Comparison of ENCODE assay signal across 9 cellular contexts in genomic region chr14:68182492-68182891, GRCh38.
DNase-seq lines count a peak whose midpoint lies in the region; ATAC-seq and TF ChIP-seq lines count a peak whose summit lies in the region.
"Had no signal": no experiment of that assay in that cellular context is flagged by ENCODE, and none has a peak within 500 bp of the region (broad histone marks: within the 10 kb centered on the region; RNA-seq: fewer than 3 reads in every experiment).

No MANE protein-coding gene starts in this region.

- peak overlapping the region in 5 of 9 donors; percentile 5 to 87 (median 30) for H3K27ac Mint-ChIP-seq in naive thymus-derived CD4-positive, alpha-beta T cell

- H3K36me3 Mint-ChIP-seq in naive thymus-derived CD4-positive, alpha-beta T cell = peaks cover 0 to 8% (median 0%) of the 10 kb centered on the region in 5 donors

- DNase-seq in naive thymus-derived CD4-positive, alpha-beta T cell = peak in 5 of 9 donors; percentile 1 to 16 (median 3)
- DNase-seq in HEK293T (ENCODE audit: extremely low spot score) (no peak), COLO829 (ENCODE audit: low spot score) (no peak), COR-L47 (lab: John Stamatoyannopoulos, UW) (no peak)
- DNase-seq: dorsolateral prefrontal cortex had no signal

- H3K27me3 Mint-ChIP-seq in naive thymus-derived CD4-positive, alpha-beta T cell = no peaks in the 10 kb centered on the region
- H3K27me3 Mint-ChIP-seq: naive thymus-derived CD8-positive, alpha-beta T cell had no signal

- H3K27me3 ChIP-seq in naive thymus-derived CD4-positive, alpha-beta T cell (ENCODE audit: control insufficient read depth in 2 of 2, insufficient read depth in 2 of 2, low read length in 2 of 2) = no peaks in the 10 kb centered on the region
- H3K27me3 ChIP-seq: dorsolateral prefrontal cortex had no signal

- POLR2A ChIA-PET in naive thymus-derived CD4-positive, alpha-beta T cell (lab: Charles Lee) = no interaction called here
- POLR2A ChIA-PET in HEK293T (lab: Yijun Ruan, JAX) = no interaction called here

- intact Hi-C loops in naive thymus-derived CD4-positive, alpha-beta T cell (cut with micrococcal nuclease) = loop anchor here in 1 of 2 donors (1.0 kb wide), 1 partner anchor 28 kb away; no protein-coding TSS in a partner anchor

- H3K9me3 ChIP-seq in naive thymus-derived CD4-positive, alpha-beta T cell (ENCODE audit: control insufficient read depth in 2 of 3, low read length in 3 of 3) = no peaks in the 10 kb centered on the region

- H3K4me1 ChIP-seq in naive thymus-derived CD4-positive, alpha-beta T cell (ENCODE audit: control insufficient read depth in 2 of 2, insufficient read depth in 2 of 2, low read length in 2 of 2) = peaks cover 0 to 4% of the 10 kb centered on the region in 2 donors

- no peaks in the 10 kb centered on the region for H3K9me3 Mint-ChIP-seq in naive thymus-derived CD4-positive, alpha-beta T cell

- ATAC-seq in GM18868 (IDR thresholded peaks at IDR 0.05; ENCODE audit: unreplicated experiment) (peak; percentile 81), GM21528 (IDR thresholded peaks at IDR 0.05; ENCODE audit: low FRiP score, unreplicated experiment) (peak; percentile 78), HG03565 (IDR thresholded peaks at IDR 0.05; ENCODE audit: unreplicated experiment) (peak; percentile 85)
- ATAC-seq in naive thymus-derived CD4-positive, alpha-beta T cell = no peak

- H3K27ac ChIP-seq in naive thymus-derived CD4-positive, alpha-beta T cell (ENCODE audit: low read depth, low read length) = no peak overlapping the region
- H3K27ac ChIP-seq: dorsolateral prefrontal cortex had no signal

- H3K4me1 Mint-ChIP-seq in naive thymus-derived CD4-positive, alpha-beta T cell = peaks cover 8 to 33% (median 26%) of the 10 kb centered on the region in 7 donors

- CTCF ChIA-PET in naive thymus-derived CD4-positive, alpha-beta T cell (lab: Charles Lee) = no interaction called here
- CTCF ChIA-PET in HEK293T (lab: Yijun Ruan, JAX) = no interaction called here

- H3K4me3 Mint-ChIP-seq in naive thymus-derived CD4-positive, alpha-beta T cell = peak overlapping the region in 5 of 10 donors; percentile 2 to 61 (median 32)
- H3K4me3 Mint-ChIP-seq: naive thymus-derived CD8-positive, alpha-beta T cell had no signal

- H3K4me3 ChIP-seq in naive thymus-derived CD4-positive, alpha-beta T cell (ENCODE audit: low read length) = no peak overlapping the region
- H3K4me3 ChIP-seq: dorsolateral prefrontal cortex had no signal

- no peaks in the 10 kb centered on the region for H3K36me3 ChIP-seq in naive thymus-derived CD4-positive, alpha-beta T cell (ENCODE audit: control insufficient read depth in 2 of 3, insufficient read depth in 3 of 3, low read length in 3 of 3)

TF ChIP-seq in HEK293T, 16 proteins besides CTCF, POLR2A, EP300 and RAD21:
- no peak for TF ChIP-seq TARDBP (IDR thresholded peaks at IDR 0.05)
- TF ChIP-seq LEF1 (IDR thresholded peaks at IDR 0.05; ENCODE audit: borderline replicate concordance) = no peak
- no peak for TF ChIP-seq SP1 (IDR thresholded peaks at IDR 0.05)
- TF ChIP-seq L3MBTL2 (conservative IDR thresholded peaks at IDR 0.05) = no peak
- TF ChIP-seq, protein P1, sequence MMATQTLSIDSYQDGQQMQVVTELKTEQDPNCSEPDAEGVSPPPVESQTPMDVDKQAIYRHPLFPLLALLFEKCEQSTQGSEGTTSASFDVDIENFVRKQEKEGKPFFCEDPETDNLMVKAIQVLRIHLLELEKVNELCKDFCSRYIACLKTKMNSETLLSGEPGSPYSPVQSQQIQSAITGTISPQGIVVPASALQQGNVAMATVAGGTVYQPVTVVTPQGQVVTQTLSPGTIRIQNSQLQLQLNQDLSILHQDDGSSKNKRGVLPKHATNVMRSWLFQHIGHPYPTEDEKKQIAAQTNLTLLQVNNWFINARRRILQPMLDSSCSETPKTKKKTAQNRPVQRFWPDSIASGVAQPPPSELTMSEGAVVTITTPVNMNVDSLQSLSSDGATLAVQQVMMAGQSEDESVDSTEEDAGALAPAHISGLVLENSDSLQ (IDR thresholded peaks at IDR 0.05) = no peak
- no peak for TF ChIP-seq NFRKB (IDR thresholded peaks at IDR 0.05)
- TF ChIP-seq ELF4 (IDR thresholded peaks at IDR 0.05) = no peak
- TF ChIP-seq ARNT (IDR thresholded peaks at IDR 0.05) = no peak
- no peak for TF ChIP-seq CTBP1 (IDR thresholded peaks at IDR 0.05; ENCODE audit: borderline replicate concordance)
- no peak for TF ChIP-seq BHLHE40 (IDR thresholded peaks at IDR 0.05; ENCODE audit: borderline replicate concordance)
- TF ChIP-seq FOXK2 (IDR thresholded peaks at IDR 0.05) = no peak
- TF ChIP-seq SUZ12 (IDR thresholded peaks at IDR 0.05) = no peak
- TF ChIP-seq HDGF (IDR thresholded peaks at IDR 0.05; ENCODE audit: borderline replicate concordance) = no peak
- TF ChIP-seq FOXA1 (IDR thresholded peaks at IDR 0.05) = no peak
- no peak for TF ChIP-seq ZNF384 (IDR thresholded peaks at IDR 0.05)
- no peak for TF ChIP-seq FOXM1 (IDR thresholded peaks at IDR 0.05; ENCODE audit: borderline replicate concordance)

Comparison
In these comparisons a context has a peak if more than half of its experiments do, and no peak if none do; other contexts are left out.
1. DNase-seq: peak in naive thymus-derived CD4-positive, alpha-beta T cell (5 of 9); none in HEK293T (single experiment), COLO829 (single experiment) and COR-L47 (single experiment).